In the genomic region with DNA sequence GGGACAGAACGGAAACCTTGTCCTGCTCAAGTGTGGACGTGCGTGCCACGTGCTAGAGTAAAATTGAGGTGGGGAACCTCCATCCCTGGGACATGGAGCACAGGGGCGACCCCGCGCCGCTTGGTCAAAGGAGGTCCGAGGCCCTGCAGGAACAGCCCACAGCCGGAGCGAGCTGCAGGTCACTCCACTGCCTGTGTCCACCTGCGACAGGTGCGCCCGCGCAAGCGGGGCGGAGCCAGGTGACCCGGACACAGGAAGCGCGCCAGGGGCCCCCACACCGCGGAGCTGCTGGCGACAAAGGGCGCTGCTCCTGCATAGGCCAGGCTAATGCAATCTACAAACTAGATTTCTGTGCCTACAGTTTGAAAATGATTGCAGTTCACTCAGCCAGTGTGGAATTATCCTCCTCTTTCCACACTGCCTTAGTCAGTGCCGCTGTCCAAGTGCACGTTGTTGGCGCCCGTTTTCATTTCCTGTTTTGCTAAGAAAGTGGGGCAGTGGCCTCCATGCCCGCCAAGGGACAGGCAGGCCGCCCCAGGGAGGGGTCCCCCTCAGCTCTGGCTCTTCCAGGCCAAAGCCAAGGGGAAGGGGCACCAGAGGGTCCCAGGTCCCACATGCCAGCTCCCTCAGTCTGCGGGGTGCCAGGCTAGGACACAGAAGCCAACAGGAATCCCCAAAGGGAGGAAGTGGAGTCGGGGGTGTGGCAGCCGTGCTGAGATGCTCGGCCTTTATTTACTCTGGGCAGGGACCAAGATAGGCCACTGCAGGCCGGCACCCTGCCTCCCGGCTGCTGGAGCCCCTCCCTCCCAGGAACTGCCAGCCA, we compare ENCODE assay signal across 1 cellular context.
A peak's percentile ranks its signal among the peaks of the same experiment; 100 is the strongest.
TF ChIP-seq lines count a peak whose summit lies in the region.

No MANE protein-coding gene starts in this region.

TF ChIP-seq in K562, 482 proteins besides CTCF, POLR2A, EP300 and RAD21 (continued from another document and continues in another):
- TF ChIP-seq, protein P1, sequence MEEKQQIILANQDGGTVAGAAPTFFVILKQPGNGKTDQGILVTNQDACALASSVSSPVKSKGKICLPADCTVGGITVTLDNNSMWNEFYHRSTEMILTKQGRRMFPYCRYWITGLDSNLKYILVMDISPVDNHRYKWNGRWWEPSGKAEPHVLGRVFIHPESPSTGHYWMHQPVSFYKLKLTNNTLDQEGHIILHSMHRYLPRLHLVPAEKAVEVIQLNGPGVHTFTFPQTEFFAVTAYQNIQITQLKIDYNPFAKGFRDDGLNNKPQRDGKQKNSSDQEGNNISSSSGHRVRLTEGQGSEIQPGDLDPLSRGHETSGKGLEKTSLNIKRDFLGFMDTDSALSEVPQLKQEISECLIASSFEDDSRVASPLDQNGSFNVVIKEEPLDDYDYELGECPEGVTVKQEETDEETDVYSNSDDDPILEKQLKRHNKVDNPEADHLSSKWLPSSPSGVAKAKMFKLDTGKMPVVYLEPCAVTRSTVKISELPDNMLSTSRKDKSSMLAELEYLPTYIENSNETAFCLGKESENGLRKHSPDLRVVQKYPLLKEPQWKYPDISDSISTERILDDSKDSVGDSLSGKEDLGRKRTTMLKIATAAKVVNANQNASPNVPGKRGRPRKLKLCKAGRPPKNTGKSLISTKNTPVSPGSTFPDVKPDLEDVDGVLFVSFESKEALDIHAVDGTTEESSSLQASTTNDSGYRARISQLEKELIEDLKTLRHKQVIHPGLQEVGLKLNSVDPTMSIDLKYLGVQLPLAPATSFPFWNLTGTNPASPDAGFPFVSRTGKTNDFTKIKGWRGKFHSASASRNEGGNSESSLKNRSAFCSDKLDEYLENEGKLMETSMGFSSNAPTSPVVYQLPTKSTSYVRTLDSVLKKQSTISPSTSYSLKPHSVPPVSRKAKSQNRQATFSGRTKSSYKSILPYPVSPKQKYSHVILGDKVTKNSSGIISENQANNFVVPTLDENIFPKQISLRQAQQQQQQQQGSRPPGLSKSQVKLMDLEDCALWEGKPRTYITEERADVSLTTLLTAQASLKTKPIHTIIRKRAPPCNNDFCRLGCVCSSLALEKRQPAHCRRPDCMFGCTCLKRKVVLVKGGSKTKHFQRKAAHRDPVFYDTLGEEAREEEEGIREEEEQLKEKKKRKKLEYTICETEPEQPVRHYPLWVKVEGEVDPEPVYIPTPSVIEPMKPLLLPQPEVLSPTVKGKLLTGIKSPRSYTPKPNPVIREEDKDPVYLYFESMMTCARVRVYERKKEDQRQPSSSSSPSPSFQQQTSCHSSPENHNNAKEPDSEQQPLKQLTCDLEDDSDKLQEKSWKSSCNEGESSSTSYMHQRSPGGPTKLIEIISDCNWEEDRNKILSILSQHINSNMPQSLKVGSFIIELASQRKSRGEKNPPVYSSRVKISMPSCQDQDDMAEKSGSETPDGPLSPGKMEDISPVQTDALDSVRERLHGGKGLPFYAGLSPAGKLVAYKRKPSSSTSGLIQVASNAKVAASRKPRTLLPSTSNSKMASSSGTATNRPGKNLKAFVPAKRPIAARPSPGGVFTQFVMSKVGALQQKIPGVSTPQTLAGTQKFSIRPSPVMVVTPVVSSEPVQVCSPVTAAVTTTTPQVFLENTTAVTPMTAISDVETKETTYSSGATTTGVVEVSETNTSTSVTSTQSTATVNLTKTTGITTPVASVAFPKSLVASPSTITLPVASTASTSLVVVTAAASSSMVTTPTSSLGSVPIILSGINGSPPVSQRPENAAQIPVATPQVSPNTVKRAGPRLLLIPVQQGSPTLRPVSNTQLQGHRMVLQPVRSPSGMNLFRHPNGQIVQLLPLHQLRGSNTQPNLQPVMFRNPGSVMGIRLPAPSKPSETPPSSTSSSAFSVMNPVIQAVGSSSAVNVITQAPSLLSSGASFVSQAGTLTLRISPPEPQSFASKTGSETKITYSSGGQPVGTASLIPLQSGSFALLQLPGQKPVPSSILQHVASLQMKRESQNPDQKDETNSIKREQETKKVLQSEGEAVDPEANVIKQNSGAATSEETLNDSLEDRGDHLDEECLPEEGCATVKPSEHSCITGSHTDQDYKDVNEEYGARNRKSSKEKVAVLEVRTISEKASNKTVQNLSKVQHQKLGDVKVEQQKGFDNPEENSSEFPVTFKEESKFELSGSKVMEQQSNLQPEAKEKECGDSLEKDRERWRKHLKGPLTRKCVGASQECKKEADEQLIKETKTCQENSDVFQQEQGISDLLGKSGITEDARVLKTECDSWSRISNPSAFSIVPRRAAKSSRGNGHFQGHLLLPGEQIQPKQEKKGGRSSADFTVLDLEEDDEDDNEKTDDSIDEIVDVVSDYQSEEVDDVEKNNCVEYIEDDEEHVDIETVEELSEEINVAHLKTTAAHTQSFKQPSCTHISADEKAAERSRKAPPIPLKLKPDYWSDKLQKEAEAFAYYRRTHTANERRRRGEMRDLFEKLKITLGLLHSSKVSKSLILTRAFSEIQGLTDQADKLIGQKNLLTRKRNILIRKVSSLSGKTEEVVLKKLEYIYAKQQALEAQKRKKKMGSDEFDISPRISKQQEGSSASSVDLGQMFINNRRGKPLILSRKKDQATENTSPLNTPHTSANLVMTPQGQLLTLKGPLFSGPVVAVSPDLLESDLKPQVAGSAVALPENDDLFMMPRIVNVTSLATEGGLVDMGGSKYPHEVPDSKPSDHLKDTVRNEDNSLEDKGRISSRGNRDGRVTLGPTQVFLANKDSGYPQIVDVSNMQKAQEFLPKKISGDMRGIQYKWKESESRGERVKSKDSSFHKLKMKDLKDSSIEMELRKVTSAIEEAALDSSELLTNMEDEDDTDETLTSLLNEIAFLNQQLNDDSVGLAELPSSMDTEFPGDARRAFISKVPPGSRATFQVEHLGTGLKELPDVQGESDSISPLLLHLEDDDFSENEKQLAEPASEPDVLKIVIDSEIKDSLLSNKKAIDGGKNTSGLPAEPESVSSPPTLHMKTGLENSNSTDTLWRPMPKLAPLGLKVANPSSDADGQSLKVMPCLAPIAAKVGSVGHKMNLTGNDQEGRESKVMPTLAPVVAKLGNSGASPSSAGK (IDR thresholded peaks at IDR 0.05): peak; percentile 90
- TF ChIP-seq, protein P2, sequence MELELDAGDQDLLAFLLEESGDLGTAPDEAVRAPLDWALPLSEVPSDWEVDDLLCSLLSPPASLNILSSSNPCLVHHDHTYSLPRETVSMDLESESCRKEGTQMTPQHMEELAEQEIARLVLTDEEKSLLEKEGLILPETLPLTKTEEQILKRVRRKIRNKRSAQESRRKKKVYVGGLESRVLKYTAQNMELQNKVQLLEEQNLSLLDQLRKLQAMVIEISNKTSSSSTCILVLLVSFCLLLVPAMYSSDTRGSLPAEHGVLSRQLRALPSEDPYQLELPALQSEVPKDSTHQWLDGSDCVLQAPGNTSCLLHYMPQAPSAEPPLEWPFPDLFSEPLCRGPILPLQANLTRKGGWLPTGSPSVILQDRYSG (tag; conservative IDR thresholded peaks at IDR 0.05; ENCODE audit: low read depth): no peak
- TF ChIP-seq CREB1 (IDR thresholded peaks at IDR 0.05) (no peak; the same call in 1 of the 2 replicates), CREB1 (CRISPR knock-in tag; IDR thresholded peaks at IDR 0.05) (no peak), NFYB (IDR thresholded peaks at IDR 0.05; ENCODE audit: extremely low read depth, insufficient read length) (no peak), HOXB6 (CRISPR knock-in tag; IDR thresholded peaks at IDR 0.05; ENCODE audit: borderline replicate concordance) (no peak; the same call in 1 of the 2 replicates), ZNF445 (CRISPR knock-in tag; IDR thresholded peaks at IDR 0.05; ENCODE audit: low read depth) (no peak), C11orf30 (IDR thresholded peaks at IDR 0.05; ENCODE audit: low read depth) (no peak), ETV5 (CRISPR knock-in tag; IDR thresholded peaks at IDR 0.05; ENCODE audit: low read depth) (0 out of 2 replicates have a peak, but pooled peaks have one; percentile 56), BACH1 (tag; IDR thresholded peaks at IDR 0.05) (no peak), ESRRB (CRISPR knock-in tag; IDR thresholded peaks at IDR 0.05; ENCODE audit: borderline replicate concordance) (no peak), NR2F6 (CRISPR knock-in tag; IDR thresholded peaks at IDR 0.05) (0 out of 2 replicates have a peak, but pooled peaks have one; percentile 13), ASH1L (IDR thresholded peaks at IDR 0.05; ENCODE audit: borderline replicate concordance, low read depth, partially characterized antibody) (no peak), PCBP1 (IDR thresholded peaks at IDR 0.05; ENCODE audit: low read depth, low read length, poor library complexity, severe bottlenecking) (peak; percentile 7), LARP7 (IDR thresholded peaks at IDR 0.05) (no peak), CHD1 (IDR thresholded peaks at IDR 0.05; ENCODE audit: low read length) (no peak), ZNF696 (CRISPR knock-in tag; conservative IDR thresholded peaks at IDR 0.05) (no peak; the same call in 1 of the 2 replicates)
- TF ChIP-seq, protein P3, sequence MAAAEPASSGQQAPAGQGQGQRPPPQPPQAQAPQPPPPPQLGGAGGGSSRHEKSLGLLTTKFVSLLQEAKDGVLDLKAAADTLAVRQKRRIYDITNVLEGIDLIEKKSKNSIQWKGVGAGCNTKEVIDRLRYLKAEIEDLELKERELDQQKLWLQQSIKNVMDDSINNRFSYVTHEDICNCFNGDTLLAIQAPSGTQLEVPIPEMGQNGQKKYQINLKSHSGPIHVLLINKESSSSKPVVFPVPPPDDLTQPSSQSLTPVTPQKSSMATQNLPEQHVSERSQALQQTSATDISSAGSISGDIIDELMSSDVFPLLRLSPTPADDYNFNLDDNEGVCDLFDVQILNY (CRISPR knock-in tag; IDR thresholded peaks at IDR 0.05): no peak
- TF ChIP-seq, protein P4, sequence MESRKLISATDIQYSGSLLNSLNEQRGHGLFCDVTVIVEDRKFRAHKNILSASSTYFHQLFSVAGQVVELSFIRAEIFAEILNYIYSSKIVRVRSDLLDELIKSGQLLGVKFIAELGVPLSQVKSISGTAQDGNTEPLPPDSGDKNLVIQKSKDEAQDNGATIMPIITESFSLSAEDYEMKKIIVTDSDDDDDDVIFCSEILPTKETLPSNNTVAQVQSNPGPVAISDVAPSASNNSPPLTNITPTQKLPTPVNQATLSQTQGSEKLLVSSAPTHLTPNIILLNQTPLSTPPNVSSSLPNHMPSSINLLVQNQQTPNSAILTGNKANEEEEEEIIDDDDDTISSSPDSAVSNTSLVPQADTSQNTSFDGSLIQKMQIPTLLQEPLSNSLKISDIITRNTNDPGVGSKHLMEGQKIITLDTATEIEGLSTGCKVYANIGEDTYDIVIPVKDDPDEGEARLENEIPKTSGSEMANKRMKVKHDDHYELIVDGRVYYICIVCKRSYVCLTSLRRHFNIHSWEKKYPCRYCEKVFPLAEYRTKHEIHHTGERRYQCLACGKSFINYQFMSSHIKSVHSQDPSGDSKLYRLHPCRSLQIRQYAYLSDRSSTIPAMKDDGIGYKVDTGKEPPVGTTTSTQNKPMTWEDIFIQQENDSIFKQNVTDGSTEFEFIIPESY (CRISPR knock-in tag; IDR thresholded peaks at IDR 0.05): peak; percentile 93
- TF ChIP-seq, protein P5, sequence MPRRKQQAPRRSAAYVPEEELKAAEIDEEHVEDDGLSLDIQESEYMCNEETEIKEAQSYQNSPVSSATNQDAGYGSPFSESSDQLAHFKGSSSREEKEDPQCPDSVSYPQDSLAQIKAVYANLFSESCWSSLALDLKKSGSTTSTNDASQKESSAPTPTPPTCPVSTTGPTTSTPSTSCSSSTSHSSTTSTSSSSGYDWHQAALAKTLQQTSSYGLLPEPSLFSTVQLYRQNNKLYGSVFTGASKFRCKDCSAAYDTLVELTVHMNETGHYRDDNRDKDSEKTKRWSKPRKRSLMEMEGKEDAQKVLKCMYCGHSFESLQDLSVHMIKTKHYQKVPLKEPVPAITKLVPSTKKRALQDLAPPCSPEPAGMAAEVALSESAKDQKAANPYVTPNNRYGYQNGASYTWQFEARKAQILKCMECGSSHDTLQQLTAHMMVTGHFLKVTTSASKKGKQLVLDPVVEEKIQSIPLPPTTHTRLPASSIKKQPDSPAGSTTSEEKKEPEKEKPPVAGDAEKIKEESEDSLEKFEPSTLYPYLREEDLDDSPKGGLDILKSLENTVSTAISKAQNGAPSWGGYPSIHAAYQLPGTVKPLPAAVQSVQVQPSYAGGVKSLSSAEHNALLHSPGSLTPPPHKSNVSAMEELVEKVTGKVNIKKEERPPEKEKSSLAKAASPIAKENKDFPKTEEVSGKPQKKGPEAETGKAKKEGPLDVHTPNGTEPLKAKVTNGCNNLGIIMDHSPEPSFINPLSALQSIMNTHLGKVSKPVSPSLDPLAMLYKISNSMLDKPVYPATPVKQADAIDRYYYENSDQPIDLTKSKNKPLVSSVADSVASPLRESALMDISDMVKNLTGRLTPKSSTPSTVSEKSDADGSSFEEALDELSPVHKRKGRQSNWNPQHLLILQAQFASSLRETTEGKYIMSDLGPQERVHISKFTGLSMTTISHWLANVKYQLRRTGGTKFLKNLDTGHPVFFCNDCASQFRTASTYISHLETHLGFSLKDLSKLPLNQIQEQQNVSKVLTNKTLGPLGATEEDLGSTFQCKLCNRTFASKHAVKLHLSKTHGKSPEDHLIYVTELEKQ (CRISPR knock-in tag; IDR thresholded peaks at IDR 0.05): no peak
- TF ChIP-seq, protein P6, sequence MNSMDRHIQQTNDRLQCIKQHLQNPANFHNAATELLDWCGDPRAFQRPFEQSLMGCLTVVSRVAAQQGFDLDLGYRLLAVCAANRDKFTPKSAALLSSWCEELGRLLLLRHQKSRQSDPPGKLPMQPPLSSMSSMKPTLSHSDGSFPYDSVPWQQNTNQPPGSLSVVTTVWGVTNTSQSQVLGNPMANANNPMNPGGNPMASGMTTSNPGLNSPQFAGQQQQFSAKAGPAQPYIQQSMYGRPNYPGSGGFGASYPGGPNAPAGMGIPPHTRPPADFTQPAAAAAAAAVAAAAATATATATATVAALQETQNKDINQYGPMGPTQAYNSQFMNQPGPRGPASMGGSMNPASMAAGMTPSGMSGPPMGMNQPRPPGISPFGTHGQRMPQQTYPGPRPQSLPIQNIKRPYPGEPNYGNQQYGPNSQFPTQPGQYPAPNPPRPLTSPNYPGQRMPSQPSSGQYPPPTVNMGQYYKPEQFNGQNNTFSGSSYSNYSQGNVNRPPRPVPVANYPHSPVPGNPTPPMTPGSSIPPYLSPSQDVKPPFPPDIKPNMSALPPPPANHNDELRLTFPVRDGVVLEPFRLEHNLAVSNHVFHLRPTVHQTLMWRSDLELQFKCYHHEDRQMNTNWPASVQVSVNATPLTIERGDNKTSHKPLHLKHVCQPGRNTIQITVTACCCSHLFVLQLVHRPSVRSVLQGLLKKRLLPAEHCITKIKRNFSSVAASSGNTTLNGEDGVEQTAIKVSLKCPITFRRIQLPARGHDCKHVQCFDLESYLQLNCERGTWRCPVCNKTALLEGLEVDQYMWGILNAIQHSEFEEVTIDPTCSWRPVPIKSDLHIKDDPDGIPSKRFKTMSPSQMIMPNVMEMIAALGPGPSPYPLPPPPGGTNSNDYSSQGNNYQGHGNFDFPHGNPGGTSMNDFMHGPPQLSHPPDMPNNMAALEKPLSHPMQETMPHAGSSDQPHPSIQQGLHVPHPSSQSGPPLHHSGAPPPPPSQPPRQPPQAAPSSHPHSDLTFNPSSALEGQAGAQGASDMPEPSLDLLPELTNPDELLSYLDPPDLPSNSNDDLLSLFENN (IDR thresholded peaks at IDR 0.05; ENCODE audit: low read depth in 2 of 2, low read length in 2 of 2): no peak
- TF ChIP-seq, protein P7, sequence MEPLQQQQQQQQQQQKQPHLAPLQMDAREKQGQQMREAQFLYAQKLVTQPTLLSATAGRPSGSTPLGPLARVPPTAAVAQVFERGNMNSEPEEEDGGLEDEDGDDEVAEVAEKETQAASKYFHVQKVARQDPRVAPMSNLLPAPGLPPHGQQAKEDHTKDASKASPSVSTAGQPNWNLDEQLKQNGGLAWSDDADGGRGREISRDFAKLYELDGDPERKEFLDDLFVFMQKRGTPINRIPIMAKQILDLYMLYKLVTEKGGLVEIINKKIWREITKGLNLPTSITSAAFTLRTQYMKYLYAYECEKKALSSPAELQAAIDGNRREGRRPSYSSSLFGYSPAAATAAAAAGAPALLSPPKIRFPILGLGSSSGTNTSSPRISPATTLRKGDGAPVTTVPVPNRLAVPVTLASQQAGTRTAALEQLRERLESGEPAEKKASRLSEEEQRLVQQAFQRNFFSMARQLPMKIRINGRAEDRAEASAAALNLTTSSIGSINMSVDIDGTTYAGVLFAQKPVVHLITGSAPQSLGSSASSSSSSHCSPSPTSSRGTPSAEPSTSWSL (CRISPR knock-in tag; IDR thresholded peaks at IDR 0.05; ENCODE audit: borderline replicate concordance): 0 out of 2 replicates have a peak, but pooled peaks have one; percentile 38
